10 cellular contexts compared by ENCODE assay signal in genomic region chr17:39688945-39689344, GRCh38. TPM values are rescaled to one million over a fixed set of nuclear protein-coding genes. Genes with fewer than 3 reads are reported as not detected.
DNase-seq lines count a peak whose midpoint lies in the region; ATAC-seq and TF ChIP-seq lines count a peak whose summit lies in the region.
"Had no signal": no experiment of that assay in that cellular context is flagged by ENCODE, and none has a peak within 500 bp of the region (broad histone marks: within the 10 kb centered on the region; RNA-seq: fewer than 3 reads in every experiment).

No MANE protein-coding gene starts in this region.

- peaks cover 17% of the 10 kb centered on the region for H3K36me3 Mint-ChIP-seq in T-helper 1 cell treated with Interleukin-12 subunit alpha and Interleukin-12 subunit beta and Interleukin-4 antibody, amounts not matched to agents 30 μg/mL and 1 μg/mL, for 36 hours (ENCODE audit: low read depth)

- H3K4me3 Mint-ChIP-seq in T-helper 1 cell treated with Interleukin-12 subunit alpha and Interleukin-12 subunit beta and Interleukin-4 antibody, amounts not matched to agents 30 μg/mL and 1 μg/mL, for 36 hours: peak overlapping the region; percentile 86

- peaks cover 21% of the 10 kb centered on the region for H3K4me1 Mint-ChIP-seq in T-helper 1 cell treated with Interleukin-12 subunit alpha and Interleukin-12 subunit beta and Interleukin-4 antibody, amounts not matched to agents 30 μg/mL and 1 μg/mL, for 36 hours (ENCODE audit: low read depth)

- H3K9me3 Mint-ChIP-seq in T-helper 1 cell treated with Interleukin-12 subunit alpha and Interleukin-12 subunit beta and Interleukin-4 antibody, amounts not matched to agents 30 μg/mL and 1 μg/mL, for 36 hours: peaks cover 7% of the 10 kb centered on the region

- H3K4me2 ChIP-seq in SU-DHL-6 (ENCODE audit: low read depth, low read length, poor library complexity, severe bottlenecking): peak overlapping the region; percentile 95

- H3K4me3 ChIP-seq in SU-DHL-6 (ENCODE audit: insufficient read depth, low read length, poor library complexity, severe bottlenecking) (peak overlapping the region; percentile 76), fibroblast of the aortic adventitia (ENCODE audit: low read depth, low read length) (peak overlapping the region; percentile 82)

- no peaks in the 10 kb centered on the region for H3K27me3 ChIP-seq in SU-DHL-6 (ENCODE audit: low read length)

- no peak for ATAC-seq in GM18511 (IDR thresholded peaks at IDR 0.05; ENCODE audit: unreplicated experiment)
- no peak for ATAC-seq in HG02973 (IDR thresholded peaks at IDR 0.05; ENCODE audit: unreplicated experiment)

- H3K9me3 ChIP-seq in SU-DHL-6 (ENCODE audit: insufficient read depth, low read length): no peaks in the 10 kb centered on the region

- H3K79me2 ChIP-seq in SU-DHL-6 (ENCODE audit: insufficient read depth, low read length): no peaks in the 10 kb centered on the region

- H3K9ac ChIP-seq in SU-DHL-6 (ENCODE audit: low read length): peak overlapping the region; percentile 65

- no peak for DNase-seq in T-helper 1 cell
- DNase-seq in fibroblast of the aortic adventitia (ENCODE audit: low read depth): no peak
- peak; percentile 36 for DNase-seq in renal cortical epithelial cell (ENCODE audit: low read depth)
- no peak for DNase-seq in hepatic stellate cell (ENCODE audit: low spot score)
- DNase-seq: effector memory CD4-positive, alpha-beta T cell; T-helper 9 cell had no signal

- H3K36me3 ChIP-seq in SU-DHL-6 (ENCODE audit: low read length): no peaks in the 10 kb centered on the region

- H2AFZ ChIP-seq in SU-DHL-6 (ENCODE audit: low read depth, low read length, severe bottlenecking): peak overlapping the region; percentile 77

- no peak for TF ChIP-seq CTCF in SU-DHL-6 (IDR thresholded peaks at IDR 0.05; ENCODE audit: insufficient read depth, low read length, poor library complexity, severe bottlenecking)
- no peak for TF ChIP-seq CTCF in fibroblast of the aortic adventitia (IDR thresholded peaks at IDR 0.05; ENCODE audit: insufficient read depth, low read length)

- H3K27me3 Mint-ChIP-seq in T-helper 1 cell treated with Interleukin-12 subunit alpha and Interleukin-12 subunit beta and Interleukin-4 antibody, amounts not matched to agents 30 μg/mL and 1 μg/mL, for 36 hours (ENCODE audit: low read depth): no peaks in the 10 kb centered on the region

- no peaks in the 10 kb centered on the region for H4K20me1 ChIP-seq in SU-DHL-6 (ENCODE audit: low read depth, low read length)

- H3K9me2 ChIP-seq in SU-DHL-6 (replicated peaks; ENCODE audit: insufficient read depth, low read length): no peaks in the 10 kb centered on the region

- no peak overlapping the region for H3K27ac ChIP-seq in SU-DHL-6 (ENCODE audit: low read depth, low read length)

- H3F3A ChIP-seq in SU-DHL-6 (ENCODE audit: insufficient read depth): peaks cover 11% of the 10 kb centered on the region; the same call in 1 of the 2 replicates

- H3K27ac Mint-ChIP-seq in T-helper 1 cell treated with Interleukin-12 subunit alpha and Interleukin-12 subunit beta and Interleukin-4 antibody, amounts not matched to agents 30 μg/mL and 1 μg/mL, for 36 hours: peak overlapping the region; percentile 46

RNA-seq across cellular contexts. Expression of gene PGAP3, which starts 1.1 kb away (rescaled TPM):
- total RNA-seq in fibroblast of the aortic adventitia (ENCODE audit: low replicate concordance) (9.7 and 11.1 TPM in 2 replicates), renal cortical epithelial cell (6.6 and 21.8 TPM in 2 replicates)

RNA-seq across cellular contexts. Expression of gene ERBB2, which starts 10.9 kb away (rescaled TPM):
- total RNA-seq in fibroblast of the aortic adventitia (ENCODE audit: low replicate concordance) (37.4 and 67.0 TPM in 2 replicates), renal cortical epithelial cell (28.5 and 121 TPM in 2 replicates)

RNA-seq across cellular contexts. Expression of gene PNMT, which starts 20.7 kb away (rescaled TPM):
- total RNA-seq in fibroblast of the aortic adventitia (ENCODE audit: low replicate concordance) (not detected in 2 replicates), renal cortical epithelial cell (0.25 TPM in 1 of 2 replicates, not detected in the other)

RNA-seq across cellular contexts. Expression of gene TCAP, which starts 23.8 kb away (rescaled TPM):
- total RNA-seq in fibroblast of the aortic adventitia (ENCODE audit: low replicate concordance) (0.36 and 0.49 TPM in 2 replicates), renal cortical epithelial cell (0.25 TPM in 1 of 2 replicates, not detected in the other)

RNA-seq across cellular contexts. Expression of gene MIEN1, which starts 41.4 kb away (rescaled TPM):
- total RNA-seq in fibroblast of the aortic adventitia (ENCODE audit: low replicate concordance) (33.1 and 76.0 TPM in 2 replicates), renal cortical epithelial cell (12.7 and 17.7 TPM in 2 replicates)
